ENCODE assay signal across 26 cellular contexts in genomic region chr7:4164556-4164955, GRCh38.
DNase-seq lines count a peak whose midpoint lies in the region; ATAC-seq and TF ChIP-seq lines count a peak whose summit lies in the region.
"Had no signal": no experiment of that assay in that cellular context is flagged by ENCODE, and none has a peak within 500 bp of the region (broad histone marks: within the 10 kb centered on the region; RNA-seq: fewer than 3 reads in every experiment).

No MANE protein-coding gene starts in this region.

- no peaks in the 10 kb centered on the region; the same call in 1 of the 2 replicates for H3K9me3 ChIP-seq in SK-N-SH
- no peaks in the 10 kb centered on the region for H3K9me3 ChIP-seq in endodermal cell (ENCODE audit: control insufficient read depth, low read length)
- H3K9me3 ChIP-seq in trophoblast cell (ENCODE audit: insufficient read depth, low read depth, low read length): no peaks in the 10 kb centered on the region
- H3K9me3 ChIP-seq: esophagus squamous epithelium, gastroesophageal sphincter, neutrophil, SJSA1 had no signal

- H2BK12ac ChIP-seq in trophoblast cell (ENCODE audit: low read length): no peak overlapping the region

- H3K4me3 ChIP-seq in SK-N-SH (ENCODE audit: low read depth in 2 of 2, low read length in 1 of 2): no peak overlapping the region
- H3K4me3 ChIP-seq in endodermal cell (ENCODE audit: low read length): no peak overlapping the region
- peak overlapping the region; percentile 40 for H3K4me3 ChIP-seq in trophoblast cell (ENCODE audit: low read depth, low read length)
- H3K4me3 ChIP-seq: coronary artery, esophagus squamous epithelium, gastroesophageal sphincter, SJSA1 had no signal

- H2AFZ ChIP-seq in SK-N-SH (ENCODE audit: low read depth) (no peak overlapping the region), trophoblast cell (ENCODE audit: insufficient read depth, low read length, poor library complexity) (no peak overlapping the region)

- no peak overlapping the region for H3K27ac ChIP-seq in SK-N-SH (ENCODE audit: low read depth in 2 of 2, low read length in 1 of 2)
- no peak overlapping the region for H3K27ac ChIP-seq in endodermal cell (ENCODE audit: low read depth, low read length)
- H3K27ac ChIP-seq in trophoblast cell (ENCODE audit: low read depth, low read length): no peak overlapping the region
- H3K27ac ChIP-seq: coronary artery, esophagus squamous epithelium, gastroesophageal sphincter, neutrophil, SJSA1, WERI-Rb-1 had no signal

- H2AK5ac ChIP-seq in trophoblast cell (ENCODE audit: low read length): no peak overlapping the region

- no peak overlapping the region for H3K4me3 Mint-ChIP-seq in endodermal cell
- H3K4me3 Mint-ChIP-seq: activated CD8-positive, alpha-beta memory T cell treated with anti-CD3 and anti-CD28 coated beads, Interleukin-2, amount 10 ng/mL, durations not matched to agents 7 days and 5 days; activated naive CD4-positive, alpha-beta T cell treated with anti-CD3 and anti-CD28 coated beads, Interleukin-2, amount 10 ng/mL, durations not matched to agents 7 days and 5 days; activated T-helper 1 cell treated with anti-CD3 and anti-CD28 coated beads, Interleukin-12 subunit alpha, Interleukin-12 subunit beta, Interleukin-2, Interleukin-4 antibody, amounts not matched to agents 30 ng/mL and 10 ng/mL and 1 ng/mL, durations not matched to agents 14 hours and 24 hours and 36 hours; B cell; CD8-positive, alpha-beta memory T cell; T-helper 2 cell treated with Interferon-gamma antibody and Interleukin-4, amounts not matched to agents 5 μg/mL and 100 μg/mL, for 36 hours had no signal

- no peak for DNase-seq in SK-N-SH
- DNase-seq in endodermal cell: peak; percentile 66
- no peak for DNase-seq in trophoblast cell
- DNase-seq in activated naive CD4-positive, alpha-beta T cell treated with anti-CD3 and anti-CD28 coated beads, Interleukin-2, amount 50 U/mL, for 16 hours: no peak
- DNase-seq in stimulated activated naive CD8-positive, alpha-beta T cell treated with anti-CD3 and anti-CD28 coated beads, Interleukin-15, Interleukin-2, amounts not matched to agents 100 U/mL and 50 U/mL, for 24 hours: no peak
- DNase-seq: activated CD4-positive, alpha-beta T cell treated with anti-CD3 and anti-CD28 coated beads, Interleukin-2, amount 50 U/mL, for 1 hour; activated CD8-positive, alpha-beta memory T cell treated with anti-CD3 and anti-CD28 coated beads, Interleukin-2, amount 10 ng/mL, durations not matched to agents 7 days and 5 days; activated naive CD4-positive, alpha-beta T cell treated with anti-CD3 and anti-CD28 coated beads, Interleukin-2, amount 10 ng/mL, durations not matched to agents 7 days and 5 days; CD8-positive, alpha-beta memory T cell; esophagus squamous epithelium; GF-D8; NCI-H1436; NCI-H2171; NCI-H524; stimulated activated CD4-positive, alpha-beta T cell treated with anti-CD3 and anti-CD28 coated beads, Interleukin-1b, Interleukin-23, amount 100 ng/mL, for 48 hours; WERI-Rb-1 had no signal

- H3K4ac ChIP-seq in trophoblast cell (ENCODE audit: low read depth, low read length): no peak overlapping the region

- H3K27me3 ChIP-seq in SK-N-SH (ENCODE audit: insufficient read depth) (no peaks in the 10 kb centered on the region), endodermal cell (ENCODE audit: control insufficient read depth, insufficient read depth, low read length, poor library complexity, severe bottlenecking) (no peaks in the 10 kb centered on the region), trophoblast cell (ENCODE audit: insufficient read depth, low read length) (no peaks in the 10 kb centered on the region)
- H3K27me3 ChIP-seq: gastroesophageal sphincter, neutrophil, SJSA1 had no signal

- no peak overlapping the region for H4K91ac ChIP-seq in trophoblast cell (ENCODE audit: low read depth, low read length)

- 41% methylated on average over 8 of the region's 8 CpGs for WGBS in SK-N-SH (ENCODE audit: low lambda C conversion rate)
- WGBS in endodermal cell (ENCODE audit: insufficient coverage in 1 of 2, insufficient read length in 1 of 2), 2 experiments: 85 to 96% methylated on average over 5 to 7 of the region's 8 CpGs
- no CpG with 5 or more reads among the region's 8 CpGs for WGBS in trophoblast cell (ENCODE audit: extremely low coverage, insufficient coverage, insufficient read length)

- H3K18ac ChIP-seq in trophoblast cell (ENCODE audit: low read length): no peak overlapping the region

- ATAC-seq in SK-N-SH treated with all-trans-retinoic acid at 6 μM for 48 hours (no peak), HG03571 (IDR thresholded peaks at IDR 0.05; ENCODE audit: unreplicated experiment) (no peak)
- ATAC-seq in stimulated activated naive CD8-positive, alpha-beta T cell treated with anti-CD3 and anti-CD28 coated beads, Interleukin-15, Interleukin-2, amounts not matched to agents 100 U/mL and 50 U/mL, for 24 hours: no peak
- ATAC-seq: activated CD8-positive, alpha-beta memory T cell treated with anti-CD3 and anti-CD28 coated beads, Interleukin-2, amount 10 ng/mL, durations not matched to agents 7 days and 5 days; gastroesophageal sphincter had no signal

- CTCF ChIA-PET in SK-N-SH (lab: Yijun Ruan, JAX): interaction anchor here (2.3 kb wide), 1 partner anchor 18 kb away, joined by 6 read pairs; no protein-coding TSS in a partner anchor

- H3K4me1 ChIP-seq in SK-N-SH (ENCODE audit: control insufficient read depth in 1 of 2, insufficient read depth in 2 of 2, low read depth in 1 of 2, low read length in 1 of 2): peaks cover 0 to 16% of the 10 kb centered on the region in 2 experiments; a peak in 1 of 4 replicates
- H3K4me1 ChIP-seq in endodermal cell (ENCODE audit: control insufficient read depth, insufficient read depth, low read length): no peaks in the 10 kb centered on the region
- H3K4me1 ChIP-seq in trophoblast cell (ENCODE audit: control insufficient read depth in 1 of 2, insufficient read depth in 2 of 2, low read length in 2 of 2): no peaks in the 10 kb centered on the region
- H3K4me1 ChIP-seq: SJSA1 had no signal

- H4K20me1 ChIP-seq in SK-N-SH (ENCODE audit: insufficient read depth): no peaks in the 10 kb centered on the region

- no peak overlapping the region for H2BK120ac ChIP-seq in trophoblast cell (ENCODE audit: insufficient read depth, low read length, poor library complexity)

- no peaks in the 10 kb centered on the region for H3K36me3 Mint-ChIP-seq in endodermal cell (ENCODE audit: low read depth)
- H3K36me3 Mint-ChIP-seq: activated CD8-positive, alpha-beta memory T cell treated with anti-CD3 and anti-CD28 coated beads, Interleukin-2, amount 10 ng/mL, durations not matched to agents 7 days and 5 days; activated naive CD4-positive, alpha-beta T cell treated with anti-CD3 and anti-CD28 coated beads, Interleukin-2, amount 10 ng/mL, durations not matched to agents 7 days and 5 days; CD8-positive, alpha-beta memory T cell had no signal

- TF ChIP-seq RAD21 in SK-N-SH (IDR thresholded peaks at IDR 0.05; ENCODE audit: low read length) (peak; percentile 33), Ishikawa (IDR thresholded peaks at IDR 0.05; ENCODE audit: low read depth) (no peak)

- no peaks in the 10 kb centered on the region for H3K27me3 Mint-ChIP-seq in endodermal cell (ENCODE audit: insufficient read depth)
- H3K27me3 Mint-ChIP-seq: activated CD8-positive, alpha-beta memory T cell treated with anti-CD3 and anti-CD28 coated beads, Interleukin-2, amount 10 ng/mL, durations not matched to agents 7 days and 5 days; activated naive CD4-positive, alpha-beta T cell treated with anti-CD3 and anti-CD28 coated beads, Interleukin-2, amount 10 ng/mL, durations not matched to agents 7 days and 5 days; B cell had no signal

- TF ChIP-seq CTCF in SK-N-SH (IDR thresholded peaks at IDR 0.05): no peak
- TF ChIP-seq CTCF in endodermal cell (conservative IDR thresholded peaks at IDR 0.05): peak; percentile 63

- H4K12ac ChIP-seq in trophoblast cell (ENCODE audit: low read depth, low read length): no peak overlapping the region

- H3K4me1 Mint-ChIP-seq in endodermal cell: no peaks in the 10 kb centered on the region
- H3K4me1 Mint-ChIP-seq: activated CD8-positive, alpha-beta memory T cell treated with anti-CD3 and anti-CD28 coated beads, Interleukin-2, amount 10 ng/mL, durations not matched to agents 7 days and 5 days; activated naive CD4-positive, alpha-beta T cell treated with anti-CD3 and anti-CD28 coated beads, Interleukin-2, amount 10 ng/mL, durations not matched to agents 7 days and 5 days; B cell; CD8-positive, alpha-beta memory T cell had no signal

- H3K36me3 ChIP-seq in SK-N-SH (replicated peaks in 1 of 2; ENCODE audit: control insufficient read depth in 1 of 2, insufficient read depth in 2 of 2, low read length in 1 of 2): no peaks in the 10 kb centered on the region
- H3K36me3 ChIP-seq in endodermal cell (ENCODE audit: control insufficient read depth, insufficient read depth, low read length): no peaks in the 10 kb centered on the region
- H3K36me3 ChIP-seq in trophoblast cell (ENCODE audit: control insufficient read depth in 1 of 2, insufficient read depth in 2 of 2, low read length in 2 of 2): peaks cover 22 to 25% of the 10 kb centered on the region in 2 experiments
- H3K36me3 ChIP-seq: esophagus squamous epithelium, gastroesophageal sphincter, neutrophil, WERI-Rb-1 had no signal

- H3K14ac ChIP-seq in trophoblast cell (ENCODE audit: low read length): no peak overlapping the region

- H3F3A ChIP-seq in SK-N-SH (replicated peaks; ENCODE audit: insufficient read depth): no peaks in the 10 kb centered on the region

- no peak overlapping the region for H3K27ac Mint-ChIP-seq in endodermal cell
- H3K27ac Mint-ChIP-seq: activated CD8-positive, alpha-beta memory T cell treated with anti-CD3 and anti-CD28 coated beads, Interleukin-2, amount 10 ng/mL, durations not matched to agents 7 days and 5 days; activated naive CD4-positive, alpha-beta T cell treated with anti-CD3 and anti-CD28 coated beads, Interleukin-2, amount 10 ng/mL, durations not matched to agents 7 days and 5 days; activated T-helper 1 cell treated with anti-CD3 and anti-CD28 coated beads, Interleukin-12 subunit alpha, Interleukin-12 subunit beta, Interleukin-2, Interleukin-4 antibody, amounts not matched to agents 30 ng/mL and 10 ng/mL and 1 ng/mL, durations not matched to agents 14 hours and 24 hours and 36 hours; B cell; CD8-positive, alpha-beta memory T cell; T-helper 2 cell treated with Interferon-gamma antibody and Interleukin-4, amounts not matched to agents 5 μg/mL and 100 μg/mL, for 36 hours had no signal

- TF ChIP-seq EP300 in SK-N-SH (IDR thresholded peaks at IDR 0.05; ENCODE audit: borderline replicate concordance in 1 of 2, low read depth in 1 of 2, low read length in 1 of 2) (no peak), Ishikawa (IDR thresholded peaks at IDR 0.05; ENCODE audit: borderline replicate concordance) (no peak)

- no peaks in the 10 kb centered on the region for H3K9me3 Mint-ChIP-seq in endodermal cell
- H3K9me3 Mint-ChIP-seq: activated naive CD4-positive, alpha-beta T cell treated with anti-CD3 and anti-CD28 coated beads, Interleukin-2, amount 10 ng/mL, durations not matched to agents 7 days and 5 days; activated T-helper 1 cell treated with anti-CD3 and anti-CD28 coated beads, Interleukin-12 subunit alpha, Interleukin-12 subunit beta, Interleukin-2, Interleukin-4 antibody, amounts not matched to agents 30 ng/mL and 10 ng/mL and 1 ng/mL, durations not matched to agents 14 hours and 24 hours and 36 hours; T-helper 2 cell treated with Interferon-gamma antibody and Interleukin-4, amounts not matched to agents 5 μg/mL and 100 μg/mL, for 36 hours had no signal

- no peak overlapping the region for H4K8ac ChIP-seq in trophoblast cell (ENCODE audit: low read depth, low read length)

- H3K4me2 ChIP-seq in SK-N-SH (no peak overlapping the region), trophoblast cell (ENCODE audit: low read length) (no peak overlapping the region)

- H3K79me1 ChIP-seq in trophoblast cell (ENCODE audit: low read length): no peaks in the 10 kb centered on the region

- no peak overlapping the region for H2BK5ac ChIP-seq in trophoblast cell (ENCODE audit: low read depth, low read length, poor library complexity)

- no peak overlapping the region for H3K23ac ChIP-seq in trophoblast cell (ENCODE audit: low read length)

- no peaks in the 10 kb centered on the region for H3K79me2 ChIP-seq in SK-N-SH (ENCODE audit: insufficient read depth)
- no peaks in the 10 kb centered on the region for H3K79me2 ChIP-seq in trophoblast cell (ENCODE audit: control insufficient read depth, insufficient read depth, low read length, poor library complexity)

- H3K9ac ChIP-seq in SK-N-SH (no peak overlapping the region), endodermal cell (ENCODE audit: extremely low read depth, low read length, poor library complexity, severe bottlenecking) (no peak overlapping the region), trophoblast cell (ENCODE audit: low read length) (no peak overlapping the region)

- no peaks in the 10 kb centered on the region for H3K9me2 ChIP-seq in SK-N-SH

- POLR2A ChIA-PET in SK-N-SH (lab: Yijun Ruan, JAX): no interaction called here
